Comparison of ENCODE assay signal across 8 cellular contexts in the genomic region with DNA sequence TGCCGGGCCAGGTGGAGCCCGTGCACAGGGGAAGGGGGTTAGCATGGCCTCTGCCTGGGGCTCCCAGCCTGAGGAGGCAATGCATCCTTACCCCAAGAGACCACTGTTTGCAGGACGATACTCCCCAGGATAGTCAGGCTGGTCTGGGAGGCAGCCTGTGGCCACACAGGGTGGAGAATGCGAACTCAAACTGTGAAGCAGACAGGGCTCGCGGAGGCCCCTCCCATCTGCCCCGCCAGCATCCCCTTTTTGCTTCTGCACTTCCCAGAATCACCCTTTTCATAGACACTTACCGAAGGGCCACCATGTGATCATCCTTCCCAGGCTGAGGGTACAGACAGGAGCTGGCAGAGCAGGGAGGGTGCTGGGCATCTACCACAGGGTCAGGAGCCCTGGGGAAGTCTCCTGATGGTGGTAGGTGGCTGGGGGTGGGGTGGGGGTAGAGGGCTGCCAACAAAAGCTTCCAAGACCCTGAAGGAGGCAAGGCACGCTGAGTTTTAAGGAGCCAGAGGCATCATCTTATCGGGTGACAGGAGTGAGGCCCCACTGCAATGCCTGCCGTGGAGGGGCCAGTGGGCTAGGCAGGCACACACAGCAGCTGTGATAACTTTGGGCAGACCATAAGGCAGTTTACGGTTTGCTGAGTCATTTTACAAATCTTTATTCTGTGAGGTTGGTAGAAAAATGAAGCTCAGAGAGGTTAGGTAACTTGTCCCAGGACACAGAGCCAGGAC. TPM values are rescaled to one million over a fixed set of nuclear protein-coding genes. Genes with fewer than 3 reads are reported as not detected.
DNase-seq lines count a peak whose midpoint lies in the region; TF ChIP-seq lines count a peak whose summit lies in the region.

No MANE protein-coding gene starts in this region.

- peak overlapping the region; percentile 65 for H3K4me3 ChIP-seq in coronary artery

- H3K4me1 Mint-ChIP-seq in IgD-negative memory B cell, result peaks cover 43 to 52% (median 50%) of the 10 kb centered on the region in 3 donors
- peaks cover 65% of the 10 kb centered on the region for H3K4me1 Mint-ChIP-seq in nephron
- peaks cover 75% of the 10 kb centered on the region for H3K4me1 Mint-ChIP-seq in nephron progenitor cell

- no peaks in the 10 kb centered on the region for H3K27me3 Mint-ChIP-seq in IgD-negative memory B cell
- no peaks in the 10 kb centered on the region for H3K27me3 Mint-ChIP-seq in nephron (ENCODE audit: low read depth)
- no peaks in the 10 kb centered on the region for H3K27me3 Mint-ChIP-seq in nephron progenitor cell (ENCODE audit: low read depth, poor library complexity)

- H3K36me3 Mint-ChIP-seq in IgD-negative memory B cell (no peaks in the 10 kb centered on the region), nephron (ENCODE audit: low read depth) (no peaks in the 10 kb centered on the region), nephron progenitor cell (ENCODE audit: low read depth) (no peaks in the 10 kb centered on the region)

- H3K27ac ChIP-seq in coronary artery, result peak overlapping the region; percentile 74 to 92

- POLR2A ChIA-PET in GM10248 (lab: Yijun Ruan, JAX), result interaction anchor here (0.9 to 1.8 kb wide), 5 partner anchors 32 to 54 kb away, joined by 3 to 25 read pairs (median 7); a partner anchor contains a TSS

- DNase-seq in coronary artery (ENCODE audit: low spot score) (no peak), GM10248 (ENCODE audit: extremely low spot score) (no peak), NCI-H2227 (lab: John Stamatoyannopoulos, UW; ENCODE audit: unreplicated experiment) (no peak), nephron progenitor cell (no peak)
- no peak for DNase-seq in stimulated activated CD4-positive, alpha-beta T cell treated with anti-CD3 and anti-CD28 coated beads, Interleukin-12 subunit alpha, Interleukin-12 subunit beta, amount 100 ng/mL, for 4 hours

- no peak for TF ChIP-seq CTCF in coronary artery (IDR thresholded peaks at IDR 0.05)
- no peak for TF ChIP-seq CTCF in nephron (IDR thresholded peaks at IDR 0.05; ENCODE audit: unreplicated experiment in 3 of 3)
- no peak for TF ChIP-seq CTCF in GM10248 (IDR thresholded peaks at IDR 0.05; ENCODE audit: control extremely low read depth, extremely low read depth, low read depth, missing control alignments)
- TF ChIP-seq CTCF in nephron progenitor cell (IDR thresholded peaks at IDR 0.05), result no peak

- peak overlapping the region; percentile 95 to 98 (median 96) for H3K27ac Mint-ChIP-seq in IgD-negative memory B cell
- H3K27ac Mint-ChIP-seq in nephron, result peak overlapping the region; percentile 63 to 99 (median 83)
- H3K27ac Mint-ChIP-seq in nephron progenitor cell, result no peak overlapping the region

- CTCF ChIA-PET in GM10248 (lab: Yijun Ruan, JAX), result interaction anchor here (0.9 to 23.0 kb wide), 14 partner anchors 13 to 233 kb away, joined by 3 to 282 read pairs (median 4); a partner anchor contains a TSS

- TF ChIP-seq POLR2A in GM15510 (IDR thresholded peaks at IDR 0.05; ENCODE audit: borderline replicate concordance, extremely low read depth, insufficient read length), result peak; percentile 65

- H3K4me3 Mint-ChIP-seq in IgD-negative memory B cell (peak overlapping the region; percentile 87 to 98 (median 94)), nephron (peak overlapping the region in 1 of 3 experiments; percentile 54), nephron progenitor cell (no peak overlapping the region)

- H3K9me3 Mint-ChIP-seq in IgD-negative memory B cell (no peaks in the 10 kb centered on the region), nephron (no peaks in the 10 kb centered on the region), nephron progenitor cell (no peaks in the 10 kb centered on the region)

RNA-seq across cellular contexts. Expression of a gene that starts 31.3 kb away (rescaled TPM):
- 202 TPM for polyA plus RNA-seq in IgD-negative memory B cell

RNA-seq across cellular contexts. Expression of a gene that starts 44.6 kb away (rescaled TPM):
- polyA plus RNA-seq in IgD-negative memory B cell, result 0.75 TPM
